In genomic region chr2:230912046-230912445, GRCh38 we compare ENCODE assay signal across 30 cellular contexts. TPM values are rescaled to one million over a fixed set of nuclear protein-coding genes. Genes with fewer than 3 reads are reported as not detected.
DNase-seq lines count a peak whose midpoint lies in the region; ATAC-seq, FAIRE-seq and TF ChIP-seq lines count a peak whose summit lies in the region.
"Had no signal": no experiment of that assay in that cellular context is flagged by ENCODE, and none has a peak within 500 bp of the region (broad histone marks: within the 10 kb centered on the region; RNA-seq: fewer than 3 reads in every experiment).

No MANE protein-coding gene starts in this region.

- H3K36me3 ChIP-seq in left ventricle myocardium inferior = no peaks in the 10 kb centered on the region
- no peaks in the 10 kb centered on the region for H3K36me3 ChIP-seq in H1 (ENCODE audit: control insufficient read depth in 2 of 4, insufficient read depth in 4 of 4, low read length in 3 of 4)
- H3K36me3 ChIP-seq: BE2C, HAP-1 had no signal

- H4K91ac ChIP-seq in H1 (replicated peaks; ENCODE audit: insufficient read length, low read length) = peak overlapping the region; percentile 61

- H2AFZ ChIP-seq in H1 (ENCODE audit: low read length) = no peak overlapping the region
- H2AFZ ChIP-seq: GM23248 had no signal

- no peak for ATAC-seq in sciatic nerve
- ATAC-seq: PC-3 had no signal

- no peak overlapping the region for H3K4ac ChIP-seq in H1 (replicated peaks; ENCODE audit: insufficient read length, low read depth, low read length)

- no peak overlapping the region for H2BK20ac ChIP-seq in H1 (ENCODE audit: low read length)

- H3K79me2 ChIP-seq in H1 (ENCODE audit: control insufficient read depth in 1 of 2, insufficient read depth in 2 of 2, low read length in 2 of 2) = no peaks in the 10 kb centered on the region

- H3K27me3 ChIP-seq in left ventricle myocardium inferior (ENCODE audit: low read depth) (peaks cover 22% of the 10 kb centered on the region), H1 (replicated peaks in 1 of 4; ENCODE audit: control insufficient read depth in 3 of 4, extremely low read depth in 1 of 4, insufficient read depth in 3 of 4, low read length in 3 of 4) (no peaks in the 10 kb centered on the region; a peak in 1 of 7 replicates)
- H3K27me3 ChIP-seq: BE2C, SJSA1 had no signal

- H3K4me3 ChIP-seq in left ventricle myocardium inferior = no peak overlapping the region
- no peak overlapping the region for H3K4me3 ChIP-seq in H1 (ENCODE audit: extremely low read depth in 1 of 4, insufficient read depth in 2 of 4, low read depth in 3 of 4, low read length in 4 of 4)
- H3K4me3 ChIP-seq: GM23248, HAP-1, SJSA1 had no signal

- H4K8ac ChIP-seq in H1 (ENCODE audit: extremely low read depth, insufficient read depth, low read length) = no peak overlapping the region

- peak overlapping the region; percentile 12; the same call in 1 of the 2 replicates for H2BK12ac ChIP-seq in H1 (ENCODE audit: low read depth, low read length)

- no peak overlapping the region for H3K23ac ChIP-seq in H1 (ENCODE audit: insufficient read length)

- CTCF ChIA-PET in H1 (lab: Charles Lee; ENCODE audit: partially characterized antibody) = interaction anchor here (0.8 to 21.7 kb wide), 33 partner anchors 8 to 121 kb away, joined by 3 to 332 read pairs (median 8); partner anchors contain the start of genes GPR55 and SPATA3

- no peak overlapping the region for H3K9ac ChIP-seq in H1 (replicated peaks in 1 of 4; ENCODE audit: extremely low read depth in 1 of 4, low read depth in 3 of 4, low read length in 3 of 4)
- H3K9ac ChIP-seq: GM23248 had no signal

- H3K23me2 ChIP-seq in H1 (ENCODE audit: low read depth, low read length) = peaks cover 2% of the 10 kb centered on the region; the same call in 1 of the 2 replicates

- FAIRE-seq in H1 (lab: Jason Lieb, UNC) = no peak
- FAIRE-seq: HTR-8/SVneo had no signal

- 95% methylated on average over 4 of the region's 5 CpGs; no CpG with 5 or more reads in 1 of the 2 experiments for WGBS in H1 (ENCODE audit: extremely low coverage in 1 of 2, insufficient coverage in 1 of 2, insufficient read length in 1 of 2, insufficient replicate concordance in 2 of 2, low coverage in 1 of 2, low lambda C conversion rate in 2 of 2, missing lambda C conversion rate in 1 of 2), 2 experiments

- no peak overlapping the region for H2AK5ac ChIP-seq in H1 (ENCODE audit: low read depth, low read length)

- no peak overlapping the region for H3K4me2 ChIP-seq in H1 (ENCODE audit: insufficient read depth in 1 of 2, low read depth in 2 of 2, low read length in 2 of 2)

- H4K5ac ChIP-seq in H1 (ENCODE audit: insufficient read length, low read depth, low read length) = no peak overlapping the region

- no peak for TF ChIP-seq EP300 in H1 (IDR thresholded peaks at IDR 0.05; ENCODE audit: borderline replicate concordance in 1 of 2, low read depth in 2 of 2, low read length in 2 of 2)

- H3K14ac ChIP-seq in H1 (ENCODE audit: insufficient read length) = no peak overlapping the region

- POLR2A ChIA-PET in H1 (lab: Charles Lee; ENCODE audit: partially characterized antibody) = no interaction called here

- DNase-seq in activated T-cell treated with anti-CD3 and anti-CD28 coated beads, Interleukin-2, amount 50 U/mL, for 1 hour = peak; percentile 1
- DNase-seq in activated T-cell treated with anti-CD3 and anti-CD28 coated beads for 4 hours (no peak), cardiac septum (ENCODE audit: low spot score) (peak; percentile 33), left ventricle myocardium inferior (no peak), H1 (ENCODE audit: low read depth in 1 of 2, low spot score in 2 of 2) (no peak), sciatic nerve (ENCODE audit: low spot score) (peak; percentile 6), RPMI8226 (no peak), GM03348 (ENCODE audit: low spot score) (no peak)
- DNase-seq: 8988T; ACHN; BE2C; Calu3; DND-41; GM23248; HFFc6; KBM-7; MV-4-11; NCI-H1105 treated with DMSO at 0.1 percent for 48 hours; NCI-H2029; NCI-H446; NCI-H524 treated with DMSO at 0.1 percent for 48 hours; NCI-H82; NK-92 treated with Interleukin-12 subunit alpha and Interleukin-12 subunit beta, amount 100 ng/mL, for 24 hours; PC-3; Right ventricle myocardium superior had no signal

- H2BK15ac ChIP-seq in H1 (ENCODE audit: low read length) = 0 out of 2 replicates have a peak overlapping the region, but pooled peaks have one; percentile 4

- no peaks in the 10 kb centered on the region for H4K20me1 ChIP-seq in H1 (replicated peaks in 1 of 2; ENCODE audit: control insufficient read depth in 1 of 2, insufficient read depth in 2 of 2, low read length in 2 of 2)

- H3K18ac ChIP-seq in H1 (ENCODE audit: extremely low read depth, low read length) = no peak overlapping the region

- TF ChIP-seq RAD21 in H1 (IDR thresholded peaks at IDR 0.05 in 1 of 2, conservative IDR thresholded peaks at IDR 0.05 in 1 of 2; ENCODE audit: low read depth in 2 of 2, low read length in 2 of 2) = no peak

- no peak for TF ChIP-seq POLR2A in H1 (IDR thresholded peaks at IDR 0.05; ENCODE audit: control extremely low read depth in 1 of 2, low read depth in 2 of 2, low read length in 2 of 2)

- H2BK120ac ChIP-seq in H1 (replicated peaks; ENCODE audit: low read depth, low read length) = no peak overlapping the region

- H3K27ac ChIP-seq in left ventricle myocardium inferior (replicated peaks) (no peak overlapping the region), H1 (ENCODE audit: low read depth, low read length) (no peak overlapping the region)
- H3K27ac ChIP-seq: GM23248, SJSA1 had no signal

- H3K4me1 ChIP-seq in left ventricle myocardium inferior = peaks cover 11% of the 10 kb centered on the region
- peaks cover 0 to 6% (median 0%) of the 10 kb centered on the region in 4 experiments; a peak in 1 of 7 replicates for H3K4me1 ChIP-seq in H1 (replicated peaks in 1 of 4; ENCODE audit: control insufficient read depth in 3 of 4, insufficient read depth in 4 of 4, low read length in 3 of 4)
- H3K4me1 ChIP-seq: HAP-1 had no signal

- H3K9me3 ChIP-seq in left ventricle myocardium inferior (replicated peaks) = no peaks in the 10 kb centered on the region
- H3K9me3 ChIP-seq in H1 (ENCODE audit: insufficient read depth in 2 of 2, low read depth in 1 of 2, low read length in 1 of 2) = no peaks in the 10 kb centered on the region
- H3K9me3 ChIP-seq: BE2C, HAP-1, SJSA1 had no signal

- intact Hi-C loops in cardiac septum (cut with DNase I) = loop anchor here (5.0 kb wide), 1 partner anchor 60 kb away; no protein-coding TSS in a partner anchor
- intact Hi-C loops in left ventricle myocardium inferior (cut with micrococcal nuclease) = no loop called here
- intact Hi-C loops in sciatic nerve (cut with DNase I) = no loop called here

- no peak overlapping the region for H3K56ac ChIP-seq in H1 (replicated peaks; ENCODE audit: insufficient read length, low read depth, low read length)

- peak overlapping the region; percentile 12; the same call in 1 of the 2 replicates for H2BK5ac ChIP-seq in H1 (ENCODE audit: low read depth, low read length)

- H3K79me1 ChIP-seq in H1 (ENCODE audit: low read depth, low read length) = no peaks in the 10 kb centered on the region

- TF ChIP-seq CTCF in left ventricle myocardium inferior (IDR thresholded peaks at IDR 0.05; ENCODE audit: borderline replicate concordance) = no peak
- no peak for TF ChIP-seq CTCF in H1 (IDR thresholded peaks at IDR 0.05; ENCODE audit: control extremely low read depth in 1 of 3, insufficient read depth in 1 of 3, low read depth in 1 of 3, low read length in 3 of 3)

TF ChIP-seq in H1, 55 proteins besides CTCF, POLR2A, EP300 and RAD21:
- TF ChIP-seq EGR1 (IDR thresholded peaks at IDR 0.05; ENCODE audit: borderline replicate concordance, low read depth, low read length) (no peak), SIRT6 (IDR thresholded peaks at IDR 0.05; ENCODE audit: low read length) (no peak), KDM5A (IDR thresholded peaks at IDR 0.05; ENCODE audit: low read length) (no peak), NRF1 (IDR thresholded peaks at IDR 0.05; ENCODE audit: low read depth, low read length) (no peak), YY1 (IDR thresholded peaks at IDR 0.05; ENCODE audit: low read depth, low read length) (no peak), TAF1 (IDR thresholded peaks at IDR 0.05; ENCODE audit: low read depth, low read length) (no peak), CBX5 (IDR thresholded peaks at IDR 0.05; ENCODE audit: low read depth, low read length) (no peak), TAF7 (optimal IDR thresholded peaks at IDR 0.05; ENCODE audit: borderline replicate concordance, low read depth, low read length) (no peak), SIX5 (IDR thresholded peaks at IDR 0.05; ENCODE audit: low read depth, low read length) (no peak)
- TF ChIP-seq, protein P1, sequence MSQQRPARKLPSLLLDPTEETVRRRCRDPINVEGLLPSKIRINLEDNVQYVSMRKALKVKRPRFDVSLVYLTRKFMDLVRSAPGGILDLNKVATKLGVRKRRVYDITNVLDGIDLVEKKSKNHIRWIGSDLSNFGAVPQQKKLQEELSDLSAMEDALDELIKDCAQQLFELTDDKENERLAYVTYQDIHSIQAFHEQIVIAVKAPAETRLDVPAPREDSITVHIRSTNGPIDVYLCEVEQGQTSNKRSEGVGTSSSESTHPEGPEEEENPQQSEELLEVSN (IDR thresholded peaks at IDR 0.05) = no peak

RNA-seq across cellular contexts. Expression of gene GPR55, which starts 13.0 kb away (rescaled TPM):
- total RNA-seq in cardiac septum (not detected), left ventricle myocardium inferior (not detected), sciatic nerve (0.18 TPM)
- total RNA-seq in H1 (2021; fragmentation: NEBNext Ultra II Directional; extraction: Animal tissue kit (Norgen Biotek cat#: 25700)) = not detected in 2 replicates
- not detected in 2 replicates for polyA plus RNA-seq in H1 (2011; rRNA removed)
- polyA plus RNA-seq in H1 (2011; cell fraction: cytosol; rRNA removed) = not detected
- not detected for polyA plus RNA-seq in H1 (2011; cell fraction: nucleus; rRNA removed)
- not detected in 4 replicates for polyA plus RNA-seq in H1 (2012, experiment 1 of 2)
- not detected for polyA plus RNA-seq in H1 (2012, experiment 2 of 2)
- polyA plus RNA-seq in H1 (2013, experiment 1 of 2) = not detected
- not detected for polyA plus RNA-seq in H1 (2013, experiment 2 of 2)
- polyA minus RNA-seq in H1 (2011; rRNA and poly(A)+ RNA removed) = not detected in 2 replicates
- polyA minus RNA-seq in H1 (2011; cell fraction: cytosol; rRNA and poly(A)+ RNA removed) = not detected
- not detected for polyA minus RNA-seq in H1 (2011; cell fraction: nucleus; rRNA and poly(A)+ RNA removed)
- total RNA-seq: Calu3, GM23248, HFFc6, LHCN-M2, MCF 10A, Right ventricle myocardium superior had no signal

RNA-seq across cellular contexts. Expression of gene ITM2C, which starts 47.3 kb away (rescaled TPM):
- total RNA-seq in cardiac septum (18.4 TPM), left ventricle myocardium inferior (25.5 TPM), sciatic nerve (136 TPM)
- 362 and 367 TPM in 2 replicates for total RNA-seq in H1 (2021; fragmentation: NEBNext Ultra II Directional; extraction: Animal tissue kit (Norgen Biotek cat#: 25700))
- 742 and 889 TPM in 2 replicates for polyA plus RNA-seq in H1 (2011; rRNA removed)
- 714 TPM for polyA plus RNA-seq in H1 (2011; cell fraction: cytosol; rRNA removed)
- polyA plus RNA-seq in H1 (2011; cell fraction: nucleus; rRNA removed) = 967 TPM
- 466 to 565 TPM (median 504 TPM) in 4 replicates for polyA plus RNA-seq in H1 (2012, experiment 1 of 2)
- 396 TPM for polyA plus RNA-seq in H1 (2012, experiment 2 of 2)
- polyA plus RNA-seq in H1 (2013, experiment 1 of 2) = 442 TPM
- polyA plus RNA-seq in H1 (2013, experiment 2 of 2) = 531 TPM
- 807 and 840 TPM in 2 replicates for polyA minus RNA-seq in H1 (2011; rRNA and poly(A)+ RNA removed)
- polyA minus RNA-seq in H1 (2011; cell fraction: cytosol; rRNA and poly(A)+ RNA removed) = 239 TPM
- 131 TPM for polyA minus RNA-seq in H1 (2011; cell fraction: nucleus; rRNA and poly(A)+ RNA removed)

Comparison
In these comparisons a context has a peak if more than half of its experiments do, and no peak if none do; other contexts are left out.
1. DNase-seq: peak in activated T-cell treated with anti-CD3 and anti-CD28 coated beads, Interleukin-2, amount 50 U/mL, for 1 hour (single experiment), cardiac septum (single experiment) and sciatic nerve (single experiment); none in activated T-cell treated with anti-CD3 and anti-CD28 coated beads for 4 hours (single experiment), left ventricle myocardium inferior (single experiment), H1 (0 of 2), RPMI8226 (single experiment) and GM03348 (single experiment).